In genomic region chr1:8702848-8703810, GRCh38 we compare ENCODE assay signal across 8 cellular contexts.
DNase-seq lines count a peak whose midpoint lies in the region; ATAC-seq, FAIRE-seq and TF ChIP-seq lines count a peak whose summit lies in the region.

No MANE protein-coding gene starts in this region.

- H3K4me3 Mint-ChIP-seq in central memory CD8-positive, alpha-beta T cell, result peak overlapping the region; percentile 84

- H3K27ac Mint-ChIP-seq in central memory CD8-positive, alpha-beta T cell (ENCODE audit: low read depth), result peak overlapping the region; percentile 44

- H3K9me3 ChIP-seq in small intestine (ENCODE audit: control insufficient read depth, low read depth), result no peaks in the 10 kb centered on the region

- DNase-seq in ACHN (peak; percentile 92), NCI-H2196 (lab: John Stamatoyannopoulos, UW; ENCODE audit: unreplicated experiment) (peak; percentile 96), iris pigment epithelial cell (ENCODE audit: low read depth) (peak; percentile 93), small intestine (peak; percentile 92)
- DNase-seq in central memory CD8-positive, alpha-beta T cell (ENCODE audit: low spot score in 2 of 2), result peak; percentile 23 to 25

- H3K27me3 ChIP-seq in small intestine (ENCODE audit: control insufficient read depth in 2 of 2, insufficient read depth in 2 of 2, low read length in 2 of 2), result no peaks in the 10 kb centered on the region

- peak overlapping the region; percentile 76 to 88 for H3K27ac ChIP-seq in small intestine (ENCODE audit: low read depth in 1 of 2, low read length in 1 of 2)

- peaks cover 3 to 11% of the 10 kb centered on the region in 2 donors for H3K4me1 ChIP-seq in small intestine (ENCODE audit: control insufficient read depth in 2 of 2, insufficient read depth in 1 of 2, low read depth in 1 of 2, low read length in 1 of 2)

- ATAC-seq in GM18861 (IDR thresholded peaks at IDR 0.05; ENCODE audit: unreplicated experiment) (peak; percentile 39), HG03097 (IDR thresholded peaks at IDR 0.05; ENCODE audit: low FRiP score, unreplicated experiment) (peak; percentile 73)
- peak; percentile 21 for ATAC-seq in central memory CD8-positive, alpha-beta T cell (replicated peaks; ENCODE audit: extremely low read depth, poor library complexity, severe bottlenecking)

- H3K4me3 ChIP-seq in WI38 (ENCODE audit: low read depth, low read length) (peak overlapping the region; percentile 77), small intestine (ENCODE audit: low read depth in 1 of 2, low read length in 2 of 2) (peak overlapping the region; percentile 78 to 92)

- no peaks in the 10 kb centered on the region for H3K9me3 Mint-ChIP-seq in central memory CD8-positive, alpha-beta T cell

- no peaks in the 10 kb centered on the region for H3K36me3 ChIP-seq in small intestine (ENCODE audit: control insufficient read depth in 2 of 2, insufficient read depth in 2 of 2, low read length in 2 of 2)

- no peak for FAIRE-seq in small intestine (lab: Jason Lieb, UNC)

- peaks cover 33% of the 10 kb centered on the region for H3K4me1 Mint-ChIP-seq in central memory CD8-positive, alpha-beta T cell

- H3K27me3 Mint-ChIP-seq in central memory CD8-positive, alpha-beta T cell, result peaks cover 44% of the 10 kb centered on the region

- WGBS in small intestine, 3 donors, result 0 to 1% (median 1%) methylated on average over 71 to 88 of the region's 88 CpGs

- no peak for TF ChIP-seq CTCF in WI38 (IDR thresholded peaks at IDR 0.05; ENCODE audit: low read depth, low read length)

- in situ Hi-C loops in ACHN (cut with HindIII; ENCODE audit: low pct_ligation_motif_present, low pct_unique_long_range_greater_than_20kb, low sequenced_read_pairs), result no loop called here

- peaks cover 6% of the 10 kb centered on the region for H3K36me3 Mint-ChIP-seq in central memory CD8-positive, alpha-beta T cell (ENCODE audit: insufficient read depth)

Comparison
In these comparisons a context has a peak if more than half of its experiments do, and no peak if none do; other contexts are left out.
1. Peak in every context shown above with its lines: DNase-seq, ATAC-seq, H3K4me3 ChIP-seq and H3K27ac ChIP-seq.
2. DNase-seq: peak in every context shown above with its lines; median percentile 96 in NCI-H2196; 93 in iris pigment epithelial cell; 92 in ACHN; 92 in small intestine; 24 in central memory CD8-positive, alpha-beta T cell.
3. ATAC-seq: peak in every context shown above with its lines; median percentile 73 in HG03097; 39 in GM18861; 21 in central memory CD8-positive, alpha-beta T cell.